In the genomic region with DNA sequence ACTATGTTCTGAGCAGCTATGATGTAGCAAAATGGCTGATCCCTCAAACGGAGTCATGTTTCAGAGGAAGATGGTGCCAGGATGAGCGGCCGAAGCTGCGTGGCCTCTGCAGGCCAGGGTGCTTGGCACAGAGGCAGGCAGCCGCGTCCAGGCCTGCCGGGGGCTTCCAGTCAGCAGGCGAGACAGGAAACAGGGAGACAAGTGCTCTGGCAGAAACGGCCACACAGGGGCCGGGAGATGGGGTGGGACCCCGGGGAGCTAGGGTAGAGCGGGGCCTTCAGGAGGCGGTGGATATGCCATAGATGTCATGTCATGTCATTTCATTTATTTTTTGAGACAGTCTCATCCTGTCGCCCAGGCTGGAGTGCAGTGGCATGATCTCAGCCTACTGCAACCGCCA, we compare ENCODE assay signal across 23 cellular contexts. TPM values are rescaled to one million over a fixed set of nuclear protein-coding genes. Genes with fewer than 3 reads are reported as not detected.
DNase-seq lines count a peak whose midpoint lies in the region; ATAC-seq and TF ChIP-seq lines count a peak whose summit lies in the region.
"Had no signal": no experiment of that assay in that cellular context is flagged by ENCODE, and none has a peak within 500 bp of the region (broad histone marks: within the 10 kb centered on the region; RNA-seq: fewer than 3 reads in every experiment).

No MANE protein-coding gene starts in this region.

- peaks cover 14% of the 10 kb centered on the region for H3K36me3 Mint-ChIP-seq in activated CD8-positive, alpha-beta T cell treated with anti-CD3 and anti-CD28 coated beads, Interleukin-2, amount 10 ng/mL, durations not matched to agents 7 days and 5 days (ENCODE audit: low read depth)
- H3K36me3 Mint-ChIP-seq in activated CD8-positive, alpha-beta T cell treated with anti-CD3 and anti-CD28 coated beads for 36 hours (ENCODE audit: low read depth), result peaks cover 15% of the 10 kb centered on the region
- peaks cover 30% of the 10 kb centered on the region for H3K36me3 Mint-ChIP-seq in brain
- H3K36me3 Mint-ChIP-seq in neural progenitor cell, result peaks cover 20% of the 10 kb centered on the region

- TF ChIP-seq CTCF in activated CD8-positive, alpha-beta T cell treated with anti-CD3 and anti-CD28 coated beads for 36 hours (IDR thresholded peaks at IDR 0.05), result no peak
- TF ChIP-seq CTCF in brain (conservative IDR thresholded peaks at IDR 0.05) (no peak), neural progenitor cell (IDR thresholded peaks at IDR 0.05) (no peak), upper lobe of right lung (IDR thresholded peaks at IDR 0.05) (no peak)

- H3F3A ChIP-seq in neural progenitor cell (ENCODE audit: low read depth), result no peaks in the 10 kb centered on the region

- H3K4me1 Mint-ChIP-seq in activated CD8-positive, alpha-beta T cell treated with anti-CD3 and anti-CD28 coated beads, Interleukin-2, amount 10 ng/mL, durations not matched to agents 7 days and 5 days (ENCODE audit: low read depth), result no peaks in the 10 kb centered on the region
- no peaks in the 10 kb centered on the region for H3K4me1 Mint-ChIP-seq in activated CD8-positive, alpha-beta T cell treated with anti-CD3 and anti-CD28 coated beads for 36 hours (ENCODE audit: low read depth)
- H3K4me1 Mint-ChIP-seq in brain (no peaks in the 10 kb centered on the region), neural progenitor cell (peaks cover 6% of the 10 kb centered on the region)

- H3K27ac ChIP-seq in neural progenitor cell (no peak overlapping the region), upper lobe of right lung (no peak overlapping the region)
- H3K27ac ChIP-seq: PC-9, SJCRH30 had no signal

- intact Hi-C loops in activated CD8-positive, alpha-beta T cell treated with anti-CD3 and anti-CD28 coated beads for 36 hours (cut with micrococcal nuclease), result no loop called here
- intact Hi-C loops in upper lobe of right lung (cut with DNase I), result no loop called here

- peaks cover 6% of the 10 kb centered on the region for H3K9me3 Mint-ChIP-seq in activated CD8-positive, alpha-beta T cell treated with anti-CD3 and anti-CD28 coated beads, Interleukin-2, amount 10 ng/mL, durations not matched to agents 7 days and 5 days (ENCODE audit: insufficient read depth)
- H3K9me3 Mint-ChIP-seq in activated CD8-positive, alpha-beta T cell treated with anti-CD3 and anti-CD28 coated beads for 36 hours, result no peaks in the 10 kb centered on the region
- H3K9me3 Mint-ChIP-seq in brain, result peaks cover 0 to 3% (median 0%) of the 10 kb centered on the region in 5 experiments
- peaks cover 3% of the 10 kb centered on the region for H3K9me3 Mint-ChIP-seq in neural progenitor cell

- H3K36me3 ChIP-seq in neural progenitor cell, result no peaks in the 10 kb centered on the region
- H3K36me3 ChIP-seq in upper lobe of right lung, result peaks cover 5% of the 10 kb centered on the region

- no peak overlapping the region for H3K4me2 ChIP-seq in neural progenitor cell
- H3K4me2 ChIP-seq: PC-9 had no signal

- CTCF ChIA-PET in activated CD8-positive, alpha-beta T cell treated with anti-CD3 and anti-CD28 coated beads, Interleukin-2, amount 10 ng/mL, durations not matched to agents 7 days and 5 days (lab: Charles Lee), result no interaction called here
- CTCF ChIA-PET in activated CD8-positive, alpha-beta T cell treated with anti-CD3 and anti-CD28 coated beads for 36 hours (lab: Charles Lee), result no interaction called here

- no peak for DNase-seq in activated CD8-positive, alpha-beta T cell treated with anti-CD3 and anti-CD28 coated beads, Interleukin-2, amount 10 ng/mL, durations not matched to agents 7 days and 5 days
- DNase-seq in activated CD8-positive, alpha-beta T cell treated with anti-CD3 and anti-CD28 coated beads for 36 hours, result no peak
- DNase-seq in neural progenitor cell (ENCODE audit: low spot score), result no peak
- peak; percentile 40 for DNase-seq in upper lobe of right lung
- DNase-seq in pons (ENCODE audit: low spot score), result no peak
- no peak for DNase-seq in NCI-H510A (lab: John Stamatoyannopoulos, UW)
- no peak for DNase-seq in occipital lobe (lab: John Stamatoyannopoulos, UW)
- DNase-seq: 8988T; ACHN; BE2C; Kasumi-1; NCI-H1105; NCI-H146; NCI-H1930; NCI-H2107; NCI-H526; NCI-H82; NK-92 treated with Interleukin-12 subunit alpha and Interleukin-12 subunit beta, amount 100 ng/mL, for 24 hours; PC-9 had no signal

- H3K27ac Mint-ChIP-seq in activated CD8-positive, alpha-beta T cell treated with anti-CD3 and anti-CD28 coated beads, Interleukin-2, amount 10 ng/mL, durations not matched to agents 7 days and 5 days, result peak overlapping the region; percentile 30
- H3K27ac Mint-ChIP-seq in activated CD8-positive, alpha-beta T cell treated with anti-CD3 and anti-CD28 coated beads for 36 hours, result no peak overlapping the region
- peak overlapping the region in 3 of 5 experiments; percentile 16 to 79 (median 60) for H3K27ac Mint-ChIP-seq in brain
- H3K27ac Mint-ChIP-seq in neural progenitor cell, result peak overlapping the region; percentile 82

- H3K27me3 ChIP-seq in neural progenitor cell, result no peaks in the 10 kb centered on the region
- H3K27me3 ChIP-seq in upper lobe of right lung, result no peaks in the 10 kb centered on the region
- H3K27me3 ChIP-seq: BE2C, SJCRH30 had no signal

- peaks cover 10% of the 10 kb centered on the region for H4K20me1 ChIP-seq in neural progenitor cell (ENCODE audit: low read depth)

- H3K4me3 ChIP-seq in neural progenitor cell (no peak overlapping the region), upper lobe of right lung (no peak overlapping the region)
- H3K4me3 ChIP-seq: K562, PC-9, SJCRH30 had no signal

- H3K4me3 Mint-ChIP-seq in activated CD8-positive, alpha-beta T cell treated with anti-CD3 and anti-CD28 coated beads, Interleukin-2, amount 10 ng/mL, durations not matched to agents 7 days and 5 days, result no peak overlapping the region
- H3K4me3 Mint-ChIP-seq in activated CD8-positive, alpha-beta T cell treated with anti-CD3 and anti-CD28 coated beads for 36 hours, result no peak overlapping the region
- H3K4me3 Mint-ChIP-seq in brain (no peak overlapping the region), neural progenitor cell (no peak overlapping the region)

- H3K9ac ChIP-seq in neural progenitor cell, result no peak overlapping the region

- no peaks in the 10 kb centered on the region for H3K4me1 ChIP-seq in neural progenitor cell
- H3K4me1 ChIP-seq in upper lobe of right lung, result no peaks in the 10 kb centered on the region
- H3K4me1 ChIP-seq: BE2C had no signal

- POLR2A ChIA-PET in activated CD8-positive, alpha-beta T cell treated with anti-CD3 and anti-CD28 coated beads, Interleukin-2, amount 10 ng/mL, durations not matched to agents 7 days and 5 days (lab: Charles Lee), result no interaction called here
- POLR2A ChIA-PET in activated CD8-positive, alpha-beta T cell treated with anti-CD3 and anti-CD28 coated beads for 36 hours (lab: Charles Lee), result no interaction called here

- H3K79me2 ChIP-seq in neural progenitor cell (ENCODE audit: low read depth), result no peaks in the 10 kb centered on the region

- H3K9me3 ChIP-seq in neural progenitor cell (ENCODE audit: low read depth), result no peaks in the 10 kb centered on the region
- no peaks in the 10 kb centered on the region for H3K9me3 ChIP-seq in upper lobe of right lung
- H3K9me3 ChIP-seq: BE2C, SJCRH30 had no signal

- ATAC-seq in activated CD8-positive, alpha-beta T cell treated with anti-CD3 and anti-CD28 coated beads, Interleukin-2, amount 10 ng/mL, durations not matched to agents 7 days and 5 days, result no peak
- ATAC-seq in activated CD8-positive, alpha-beta T cell treated with anti-CD3 and anti-CD28 coated beads for 36 hours, result no peak
- ATAC-seq in upper lobe of right lung, result no peak
- ATAC-seq: K562, Right ventricle myocardium inferior had no signal

- no peaks in the 10 kb centered on the region for H3K27me3 Mint-ChIP-seq in activated CD8-positive, alpha-beta T cell treated with anti-CD3 and anti-CD28 coated beads, Interleukin-2, amount 10 ng/mL, durations not matched to agents 7 days and 5 days (ENCODE audit: low read depth)
- no peaks in the 10 kb centered on the region for H3K27me3 Mint-ChIP-seq in activated CD8-positive, alpha-beta T cell treated with anti-CD3 and anti-CD28 coated beads for 36 hours
- H3K27me3 Mint-ChIP-seq in brain (no peaks in the 10 kb centered on the region), neural progenitor cell (ENCODE audit: insufficient read depth, low read depth) (peaks cover 2% of the 10 kb centered on the region)

- no peak overlapping the region for H2AFZ ChIP-seq in neural progenitor cell (replicated peaks)
- H2AFZ ChIP-seq: PC-9 had no signal

RNA-seq across cellular contexts. Expression of gene EIPR1, which starts 50.7 kb away (rescaled TPM):
- total RNA-seq in activated CD8-positive, alpha-beta T cell treated with anti-CD3 and anti-CD28 coated beads, Interleukin-2, amount 10 ng/mL, durations not matched to agents 7 days and 5 days, result 10 to 100 TPM; 38.9 to 41.4 TPM
- total RNA-seq in activated CD8-positive, alpha-beta T cell treated with anti-CD3 and anti-CD28 coated beads for 36 hours, result 10 to 100 TPM; 38.4 to 39.1 TPM
- 47.6 TPM for polyA plus RNA-seq in brain (ENCODE audit: insufficient read depth, low read depth, low replicate concordance)
- total RNA-seq in neural progenitor cell (ENCODE audit: low replicate concordance), result 57.1 and 73.0 TPM in 2 replicates
- 16.6 TPM for total RNA-seq in upper lobe of right lung
- total RNA-seq in occipital lobe, result 30.3 TPM

RNA-seq across cellular contexts. Expression of gene TRAPPC12, which starts 52.6 kb away (rescaled TPM):
- total RNA-seq in activated CD8-positive, alpha-beta T cell treated with anti-CD3 and anti-CD28 coated beads, Interleukin-2, amount 10 ng/mL, durations not matched to agents 7 days and 5 days, result 10 to 100 TPM; 86.2 to 88.4 TPM
- 10 to 100 TPM; 52.9 to 65.3 TPM for total RNA-seq in activated CD8-positive, alpha-beta T cell treated with anti-CD3 and anti-CD28 coated beads for 36 hours
- 79.4 TPM for polyA plus RNA-seq in brain (ENCODE audit: insufficient read depth, low read depth, low replicate concordance)
- total RNA-seq in neural progenitor cell (ENCODE audit: low replicate concordance) (59.5 and 70.3 TPM in 2 replicates), upper lobe of right lung (89.8 TPM), occipital lobe (61.8 TPM)
